Comparison of ENCODE assay signal across 1 cellular context in genomic region chr2:45257820-45258219, GRCh38.
TF ChIP-seq lines count a peak whose summit lies in the region.

No MANE protein-coding gene starts in this region.

TF ChIP-seq in H1, 55 proteins besides CTCF, POLR2A, EP300 and RAD21:
- TF ChIP-seq TEAD4 (IDR thresholded peaks at IDR 0.05; ENCODE audit: low read depth, low read length) (no peak), MAFK (IDR thresholded peaks at IDR 0.05; ENCODE audit: low read depth, low read length) (no peak), SIN3A (conservative IDR thresholded peaks at IDR 0.05 in 1 of 2, IDR thresholded peaks at IDR 0.05 in 1 of 2; ENCODE audit: low read depth in 1 of 2, low read length in 2 of 2) (no peak), TBP (IDR thresholded peaks at IDR 0.05; ENCODE audit: low read depth, low read length) (no peak), YY1 (IDR thresholded peaks at IDR 0.05; ENCODE audit: low read depth, low read length) (no peak), BACH1 (IDR thresholded peaks at IDR 0.05; ENCODE audit: low read length) (no peak), BCL11A (IDR thresholded peaks at IDR 0.05; ENCODE audit: low read depth in 2 of 2, low read length in 2 of 2) (no peak), USF2 (IDR thresholded peaks at IDR 0.05; ENCODE audit: low read length) (no peak), KDM1A (IDR thresholded peaks at IDR 0.05; ENCODE audit: borderline replicate concordance, low read length) (no peak), RBBP5 (IDR thresholded peaks at IDR 0.05; ENCODE audit: borderline replicate concordance, low read depth, low read length) (no peak), GTF2F1 (IDR thresholded peaks at IDR 0.05; ENCODE audit: borderline replicate concordance, low read depth, low read length) (no peak), BRCA1 (IDR thresholded peaks at IDR 0.05; ENCODE audit: low read depth, low read length) (no peak), KDM5A (IDR thresholded peaks at IDR 0.05; ENCODE audit: low read length) (no peak), SP2 (IDR thresholded peaks at IDR 0.05; ENCODE audit: low read length) (no peak), EGR1 (IDR thresholded peaks at IDR 0.05; ENCODE audit: borderline replicate concordance, low read depth, low read length) (no peak), PHF8 (conservative IDR thresholded peaks at IDR 0.05; ENCODE audit: low read depth, low read length) (no peak), CBX8 (IDR thresholded peaks at IDR 0.05; ENCODE audit: borderline replicate concordance, low read depth, low read length) (no peak)
TF ChIP-seq in H1: peak in this region for 0.
